ENCODE assay signal across 15 cellular contexts in genomic region chr17:19569785-19570496, GRCh38. TPM values are rescaled to one million over a fixed set of nuclear protein-coding genes. Genes with fewer than 3 reads are reported as not detected.
DNase-seq lines count a peak whose midpoint lies in the region; ATAC-seq, FAIRE-seq and TF ChIP-seq lines count a peak whose summit lies in the region.
"Had no signal": no experiment of that assay in that cellular context is flagged by ENCODE, and none has a peak within 500 bp of the region (broad histone marks: within the 10 kb centered on the region; RNA-seq: fewer than 3 reads in every experiment).

No MANE protein-coding gene starts in this region.

- H3K9me3 ChIP-seq in BLaER1 (no peaks in the 10 kb centered on the region), muscle layer of colon (ENCODE audit: low read length) (no peaks in the 10 kb centered on the region), gastroesophageal sphincter (no peaks in the 10 kb centered on the region)
- H3K9me3 ChIP-seq: upper lobe of right lung had no signal

- H3K36me3 Mint-ChIP-seq in activated T-cell treated with anti-CD3 and anti-CD28 coated beads, Interleukin-2, amount 50 U/mL, for 24 hours (ENCODE audit: low read depth), result no peaks in the 10 kb centered on the region
- no peaks in the 10 kb centered on the region for H3K36me3 Mint-ChIP-seq in activated CD4-positive, alpha-beta T cell treated with anti-CD3 and anti-CD28 coated beads, Interleukin-2, amount 10 ng/mL, durations not matched to agents 24 days and 14 days (ENCODE audit: low read depth)
- H3K36me3 Mint-ChIP-seq: activated naive CD8-positive, alpha-beta T cell treated with anti-CD3 and anti-CD28 coated beads for 36 hours had no signal

- H4K20me1 ChIP-seq in BLaER1, result no peaks in the 10 kb centered on the region

- no peaks in the 10 kb centered on the region for H3K27me3 ChIP-seq in BLaER1
- H3K27me3 ChIP-seq in bronchial epithelial cell (ENCODE audit: control insufficient read depth, insufficient read depth, low read length), result no peaks in the 10 kb centered on the region
- no peaks in the 10 kb centered on the region for H3K27me3 ChIP-seq in muscle layer of colon (ENCODE audit: control insufficient read depth in 1 of 2, insufficient read depth in 2 of 2, low read length in 2 of 2)
- no peaks in the 10 kb centered on the region for H3K27me3 ChIP-seq in gastroesophageal sphincter

- 33 to 83% methylated on average over 1 to 2 of the region's 3 CpGs for WGBS in gastroesophageal sphincter (ENCODE audit: low coverage in 1 of 2), 2 donors

- no peak for TF ChIP-seq EP300 in gastroesophageal sphincter (IDR thresholded peaks at IDR 0.05)

- H3K27me3 Mint-ChIP-seq in activated T-cell treated with anti-CD3 and anti-CD28 coated beads, Interleukin-2, amount 50 U/mL, for 24 hours, result peaks cover 3% of the 10 kb centered on the region
- peaks cover 17% of the 10 kb centered on the region for H3K27me3 Mint-ChIP-seq in activated CD4-positive, alpha-beta T cell treated with anti-CD3 and anti-CD28 coated beads, Interleukin-2, amount 10 ng/mL, durations not matched to agents 24 days and 14 days

- H3K9ac ChIP-seq in BLaER1, result no peak overlapping the region
- no peak overlapping the region for H3K9ac ChIP-seq in muscle layer of colon (ENCODE audit: low read length)

- FAIRE-seq in bronchial epithelial cell (lab: Jason Lieb, UNC), result no peak

- ATAC-seq in gastroesophageal sphincter, result no peak

- TF ChIP-seq CTCF in bronchial epithelial cell (IDR thresholded peaks at IDR 0.05; ENCODE audit: insufficient read depth, low read length, severe bottlenecking) (no peak), gastroesophageal sphincter (IDR thresholded peaks at IDR 0.05) (no peak)

- TF ChIP-seq POLR2A in gastroesophageal sphincter (IDR thresholded peaks at IDR 0.05), result no peak

- no peaks in the 10 kb centered on the region for H3K9me3 Mint-ChIP-seq in activated T-cell treated with anti-CD3 and anti-CD28 coated beads, Interleukin-2, amount 50 U/mL, for 24 hours
- H3K9me3 Mint-ChIP-seq in activated CD4-positive, alpha-beta T cell treated with anti-CD3 and anti-CD28 coated beads, Interleukin-2, amount 10 ng/mL, durations not matched to agents 24 days and 14 days, result no peaks in the 10 kb centered on the region
- H3K9me3 Mint-ChIP-seq: activated naive CD8-positive, alpha-beta T cell treated with anti-CD3 and anti-CD28 coated beads for 36 hours; T-helper 1 cell treated with Interleukin-12 subunit alpha and Interleukin-12 subunit beta and Interleukin-4 antibody, amounts not matched to agents 30 μg/mL and 1 μg/mL, for 36 hours had no signal

- H3K4me2 ChIP-seq in BLaER1, result peak overlapping the region; percentile 71

- H3K4me1 ChIP-seq in BLaER1 (peaks cover 45% of the 10 kb centered on the region), muscle layer of colon (ENCODE audit: insufficient read depth, low read length) (peaks cover 37% of the 10 kb centered on the region), gastroesophageal sphincter (no peaks in the 10 kb centered on the region)
- H3K4me1 ChIP-seq: upper lobe of right lung had no signal

- H3K4me3 ChIP-seq in BLaER1 (peak overlapping the region; percentile 21; the same call in 1 of the 2 replicates), bronchial epithelial cell (ENCODE audit: low read depth, low read length) (no peak overlapping the region), muscle layer of colon (ENCODE audit: low read depth in 1 of 2, low read length in 2 of 2) (no peak overlapping the region), gastroesophageal sphincter (no peak overlapping the region)
- H3K4me3 ChIP-seq: lung, upper lobe of right lung had no signal

- no peaks in the 10 kb centered on the region for H3K4me1 Mint-ChIP-seq in activated T-cell treated with anti-CD3 and anti-CD28 coated beads, Interleukin-2, amount 50 U/mL, for 24 hours (ENCODE audit: low read depth)
- H3K4me1 Mint-ChIP-seq in activated CD4-positive, alpha-beta T cell treated with anti-CD3 and anti-CD28 coated beads, Interleukin-2, amount 10 ng/mL, durations not matched to agents 24 days and 14 days, result no peaks in the 10 kb centered on the region
- H3K4me1 Mint-ChIP-seq: activated naive CD8-positive, alpha-beta T cell treated with anti-CD3 and anti-CD28 coated beads for 36 hours had no signal

- intact Hi-C loops in activated CD4-positive, alpha-beta T cell treated with anti-CD3 and anti-CD28 coated beads, Interleukin-2, amount 10 ng/mL, durations not matched to agents 24 days and 14 days (cut with micrococcal nuclease), result no loop called here

- H3K4me3 Mint-ChIP-seq in activated T-cell treated with anti-CD3 and anti-CD28 coated beads, Interleukin-2, amount 50 U/mL, for 24 hours, result no peak overlapping the region
- H3K4me3 Mint-ChIP-seq in activated CD4-positive, alpha-beta T cell treated with anti-CD3 and anti-CD28 coated beads, Interleukin-2, amount 10 ng/mL, durations not matched to agents 24 days and 14 days, result no peak overlapping the region
- H3K4me3 Mint-ChIP-seq: activated naive CD8-positive, alpha-beta T cell treated with anti-CD3 and anti-CD28 coated beads for 36 hours; T-helper 1 cell treated with Interleukin-12 subunit alpha and Interleukin-12 subunit beta and Interleukin-4 antibody, amounts not matched to agents 30 μg/mL and 1 μg/mL, for 36 hours had no signal

- no peak overlapping the region for H3K27ac Mint-ChIP-seq in activated T-cell treated with anti-CD3 and anti-CD28 coated beads, Interleukin-2, amount 50 U/mL, for 24 hours
- H3K27ac Mint-ChIP-seq in activated CD4-positive, alpha-beta T cell treated with anti-CD3 and anti-CD28 coated beads, Interleukin-2, amount 10 ng/mL, durations not matched to agents 24 days and 14 days, result no peak overlapping the region
- H3K27ac Mint-ChIP-seq: activated naive CD8-positive, alpha-beta T cell treated with anti-CD3 and anti-CD28 coated beads for 36 hours; T-helper 1 cell treated with Interleukin-12 subunit alpha and Interleukin-12 subunit beta and Interleukin-4 antibody, amounts not matched to agents 30 μg/mL and 1 μg/mL, for 36 hours had no signal

- DNase-seq in M059J (ENCODE audit: low read depth), result peak; percentile 30
- peak; percentile 17 for DNase-seq in bronchial epithelial cell (ENCODE audit: low read depth)
- DNase-seq in activated T-cell treated with anti-CD3 and anti-CD28 coated beads, Interleukin-2, amount 50 U/mL, for 24 hours, result no peak
- DNase-seq in activated CD4-positive, alpha-beta T cell treated with anti-CD3 and anti-CD28 coated beads, Interleukin-2, amount 10 ng/mL, durations not matched to agents 24 days and 14 days, result no peak
- DNase-seq in SIG-M5 (lab: John Stamatoyannopoulos, UW), result no peak
- DNase-seq: activated naive CD8-positive, alpha-beta T cell treated with anti-CD3 and anti-CD28 coated beads for 36 hours; activated T-cell treated with anti-CD3 and anti-CD28 coated beads for 4 hours; NCI-H1417; NCI-H510A; upper lobe of right lung had no signal

- no peaks in the 10 kb centered on the region for H3K36me3 ChIP-seq in BLaER1
- H3K36me3 ChIP-seq in bronchial epithelial cell (ENCODE audit: control insufficient read depth, insufficient read depth, low read length), result no peaks in the 10 kb centered on the region
- H3K36me3 ChIP-seq in muscle layer of colon (ENCODE audit: insufficient read depth, low read length), result no peaks in the 10 kb centered on the region
- no peaks in the 10 kb centered on the region for H3K36me3 ChIP-seq in gastroesophageal sphincter
- H3K36me3 ChIP-seq: upper lobe of right lung had no signal

- H3K27ac ChIP-seq in BLaER1 (peak overlapping the region; percentile 80), muscle layer of colon (ENCODE audit: low read depth, low read length) (peak overlapping the region; percentile 54), gastroesophageal sphincter (no peak overlapping the region)
- H3K27ac ChIP-seq: upper lobe of right lung had no signal

RNA-seq across cellular contexts. Expression of gene SLC47A1, which starts 36.3 kb away (rescaled TPM):
- 0.02 TPM in 1 of 2 replicates, not detected in the other for total RNA-seq in M059J (2014; rRNA removed; shearing (Covaris generic))
- total RNA-seq in bronchial epithelial cell (1.3 and 1.6 TPM in 2 replicates), gastroesophageal sphincter (1 to 10 TPM in 2 of 4 donors, under 1 TPM in 1, not detected in 1; 0.72 to 2.2 (median 1.4) TPM)
- not detected in 2 replicates for total RNA-seq in activated CD4-positive, alpha-beta T cell treated with anti-CD3 and anti-CD28 coated beads, Interleukin-2, amount 10 ng/mL, durations not matched to agents 24 days and 14 days
- total RNA-seq: activated naive CD8-positive, alpha-beta T cell treated with anti-CD3 and anti-CD28 coated beads for 36 hours had no signal

Comparison
In these comparisons a context has a peak if more than half of its experiments do, and no peak if none do; other contexts are left out.
1. H3K27ac ChIP-seq: peak in BLaER1 (single experiment) and muscle layer of colon (single experiment); none in gastroesophageal sphincter (0 of 4).
2. DNase-seq: peak in M059J (single experiment) and bronchial epithelial cell (single experiment); none in activated T-cell treated with anti-CD3 and anti-CD28 coated beads, Interleukin-2, amount 50 U/mL, for 24 hours (single experiment), activated CD4-positive, alpha-beta T cell treated with anti-CD3 and anti-CD28 coated beads, Interleukin-2, amount 10 ng/mL, durations not matched to agents 24 days and 14 days (single experiment) and SIG-M5 (single experiment).